ENCODE assay signal across 9 cellular contexts in genomic region chr6:52155791-52156576, GRCh38. TPM values are rescaled to one million over a fixed set of nuclear protein-coding genes. Genes with fewer than 3 reads are reported as not detected.
DNase-seq lines count a peak whose midpoint lies in the region; ATAC-seq and TF ChIP-seq lines count a peak whose summit lies in the region.
"Had no signal": no experiment of that assay in that cellular context is flagged by ENCODE, and none has a peak within 500 bp of the region (broad histone marks: within the 10 kb centered on the region; RNA-seq: fewer than 3 reads in every experiment).

No MANE protein-coding gene starts in this region.

- intact Hi-C loops in body of pancreas (cut with DNase I): no loop called here

- H3K4me1 ChIP-seq in HEK293 (ENCODE audit: control insufficient read depth, insufficient read depth, low read length) (peaks cover 5% of the 10 kb centered on the region; the same call in 1 of the 2 replicates), iPS DF 6.9 (ENCODE audit: control insufficient read depth, insufficient read depth, low read length) (peaks cover 5% of the 10 kb centered on the region), body of pancreas (no peaks in the 10 kb centered on the region)

- no peaks in the 10 kb centered on the region for H3K9me3 ChIP-seq in HEK293 (ENCODE audit: control insufficient read depth, insufficient read depth, low read depth, low read length)
- H3K9me3 ChIP-seq in iPS DF 6.9 (ENCODE audit: control insufficient read depth, insufficient read depth, low read length): no peaks in the 10 kb centered on the region
- no peaks in the 10 kb centered on the region for H3K9me3 ChIP-seq in body of pancreas

- CTCF ChIA-PET in HEK293 (lab: Yijun Ruan, JAX): interaction anchor here (0.5 to 2.6 kb wide), 11 partner anchors 9 to 496 kb away, joined by 3 to 17 read pairs (median 4); no protein-coding TSS in a partner anchor

- TF ChIP-seq POLR2A in body of pancreas (IDR thresholded peaks at IDR 0.05): no peak

- H3K27ac ChIP-seq in HEK293 (ENCODE audit: extremely low read depth, low read depth, low read length): no peak overlapping the region
- H3K27ac ChIP-seq in iPS DF 6.9 (ENCODE audit: low read length): no peak overlapping the region
- H3K27ac ChIP-seq in body of pancreas: no peak overlapping the region
- H3K27ac ChIP-seq: PC-9 had no signal

- no peak overlapping the region for H3K4me3 ChIP-seq in HEK293 (ENCODE audit: low read depth, low read length)
- H3K4me3 ChIP-seq in iPS DF 6.9 (ENCODE audit: low read length): no peak overlapping the region
- no peak overlapping the region for H3K4me3 ChIP-seq in body of pancreas
- H3K4me3 ChIP-seq: PC-9 had no signal

- DNase-seq in LoVo (ENCODE audit: low spot score) (peak; percentile 33), iPS DF 6.9 (ENCODE audit: low read depth, low spot score) (peak; percentile 47), midbrain (lab: John Stamatoyannopoulos, UW) (no peak), NCI-H2227 (lab: John Stamatoyannopoulos, UW; ENCODE audit: unreplicated experiment) (no peak), body of pancreas (no peak)
- no peak for DNase-seq in activated CD4-positive, alpha-beta T cell treated with anti-CD3 and anti-CD28 coated beads for 1 hour

- TF ChIP-seq CTCF in HEK293 (tag by site-specific recombination; IDR thresholded peaks at IDR 0.05) (no peak), body of pancreas (IDR thresholded peaks at IDR 0.05) (no peak)

- H3K27me3 ChIP-seq in iPS DF 6.9 (ENCODE audit: control insufficient read depth, insufficient read depth, low read length): no peaks in the 10 kb centered on the region; the same call in 1 of the 2 replicates
- H3K27me3 ChIP-seq in body of pancreas: no peaks in the 10 kb centered on the region

- no CpG with 5 or more reads among the region's 7 CpGs for WGBS in iPS DF 6.9 (ENCODE audit: insufficient coverage, insufficient read length)
- WGBS in body of pancreas, 2 donors: 54 to 57% methylated on average over 7 of the region's 7 CpGs

- POLR2A ChIA-PET in HEK293 (lab: Yijun Ruan, JAX): no interaction called here

- ATAC-seq in GM18520 (IDR thresholded peaks at IDR 0.05; ENCODE audit: unreplicated experiment) (peak; percentile 87), body of pancreas (no peak)

- H3K36me3 ChIP-seq in HEK293 (ENCODE audit: control insufficient read depth in 2 of 2, insufficient read depth in 1 of 2, low read length in 2 of 2): no peaks in the 10 kb centered on the region
- H3K36me3 ChIP-seq in iPS DF 6.9 (ENCODE audit: control insufficient read depth, insufficient read depth, low read length): no peaks in the 10 kb centered on the region
- H3K36me3 ChIP-seq in body of pancreas (replicated peaks in 1 of 2; ENCODE audit: insufficient read depth in 1 of 2, low read depth in 2 of 2): no peaks in the 10 kb centered on the region

TF ChIP-seq in HEK293, 187 proteins besides CTCF, POLR2A, EP300 and RAD21:
- TF ChIP-seq SCRT2 (tag by site-specific recombination; IDR thresholded peaks at IDR 0.05): peak; percentile 89
- TF ChIP-seq ZNF843 (tag by site-specific recombination; IDR thresholded peaks at IDR 0.05): no peak

RNA-seq across cellular contexts. Expression of gene IL17A, which starts 30.2 kb away (rescaled TPM):
- total RNA-seq in body of pancreas: not detected
- total RNA-seq: PC-9 had no signal

Comparison
In these comparisons a context has a peak if more than half of its experiments do, and no peak if none do; other contexts are left out.
1. DNase-seq: peak in LoVo (single experiment) and iPS DF 6.9 (single experiment); none in midbrain (single experiment), NCI-H2227 (single experiment), activated CD4-positive, alpha-beta T cell treated with anti-CD3 and anti-CD28 coated beads for 1 hour (single experiment) and body of pancreas (0 of 4).